ENCODE assay signal across 17 cellular contexts in the genomic region with DNA sequence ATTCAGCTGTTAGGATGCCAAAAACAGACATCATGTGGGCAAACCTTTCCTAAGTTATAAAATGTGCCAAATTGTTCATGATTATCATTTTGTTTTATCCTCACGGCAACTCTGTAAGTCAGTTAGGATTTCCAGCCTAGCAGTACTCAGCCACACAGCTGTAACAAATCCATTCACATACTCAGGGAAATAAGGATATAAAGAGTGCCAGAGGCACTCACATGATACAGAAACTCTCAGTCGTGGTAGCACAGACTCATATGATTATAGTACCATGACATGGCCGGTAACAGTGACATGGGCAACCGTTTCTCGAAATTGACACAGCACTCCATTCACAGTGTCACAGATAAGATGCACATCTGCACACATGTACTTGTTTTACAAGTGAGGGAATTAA.
DNase-seq lines count a peak whose midpoint lies in the region; ATAC-seq and TF ChIP-seq lines count a peak whose summit lies in the region.
"Had no signal": no experiment of that assay in that cellular context is flagged by ENCODE, and none has a peak within 500 bp of the region (broad histone marks: within the 10 kb centered on the region; RNA-seq: fewer than 3 reads in every experiment).

No MANE protein-coding gene starts in this region.

- H4K8ac ChIP-seq in mesenchymal stem cell (ENCODE audit: low read length): no peak overlapping the region

- no peaks in the 10 kb centered on the region for H3K9me3 Mint-ChIP-seq in WTC11
- H3K9me3 Mint-ChIP-seq: H9 had no signal

- DNase-seq in adipocyte (ENCODE audit: low read depth) (no peak), esophagus squamous epithelium (lab: John Stamatoyannopoulos, UW) (no peak), mesenchymal stem cell (no peak), NCI-H2107 treated with DMSO at 0.1 percent for 48 hours (lab: John Stamatoyannopoulos, UW; ENCODE audit: unreplicated experiment) (no peak), OCI-M2 (lab: John Stamatoyannopoulos, UW; ENCODE audit: unreplicated experiment) (no peak), WTC11 (ENCODE audit: low spot score) (no peak)
- DNase-seq in activated CD4-positive, alpha-beta T cell treated with anti-CD3 and anti-CD28 coated beads for 1 hour: no peak
- DNase-seq: 8988T; CD4-positive, alpha-beta memory T cell; DMS 273 treated with DMSO at 0.1 percent for 48 hours; DMS53; DND-41; H9 had no signal

- ATAC-seq in WTC11: no peak
- ATAC-seq: HepG2 had no signal

- H2BK12ac ChIP-seq in mesenchymal stem cell (ENCODE audit: low read length in 2 of 2): no peak overlapping the region

- no peaks in the 10 kb centered on the region for H3K4me1 Mint-ChIP-seq in WTC11
- H3K4me1 Mint-ChIP-seq: CD14-positive monocyte; CD4-positive, alpha-beta memory T cell; H9 had no signal

- H3K9me3 ChIP-seq in adipocyte (ENCODE audit: control insufficient read depth, low read length) (no peaks in the 10 kb centered on the region), esophagus squamous epithelium (no peaks in the 10 kb centered on the region), mesenchymal stem cell (ENCODE audit: control insufficient read depth, low read length) (no peaks in the 10 kb centered on the region)
- H3K9me3 ChIP-seq: BLaER1 had no signal

- WGBS in esophagus squamous epithelium, 2 donors: 61 to 72% methylated on average over 5 of the region's 5 CpGs
- 98% methylated on average over 3 of the region's 5 CpGs for WGBS in mesenchymal stem cell

- H3K27ac Mint-ChIP-seq in WTC11: no peak overlapping the region
- H3K27ac Mint-ChIP-seq: CD4-positive, alpha-beta memory T cell; H9 had no signal

- H2AFZ ChIP-seq in mesenchymal stem cell (ENCODE audit: low read depth, low read length): no peak overlapping the region

- no peak overlapping the region for H3K18ac ChIP-seq in mesenchymal stem cell (ENCODE audit: low read depth in 1 of 2, low read length in 2 of 2)

- TF ChIP-seq POLR2A in esophagus squamous epithelium (IDR thresholded peaks at IDR 0.05): no peak

- no peak overlapping the region for H2BK5ac ChIP-seq in mesenchymal stem cell (ENCODE audit: low read depth, low read length, poor library complexity, severe bottlenecking)

- no peak overlapping the region for H2BK120ac ChIP-seq in mesenchymal stem cell (ENCODE audit: low read depth, low read length)

- H2BK15ac ChIP-seq in mesenchymal stem cell (ENCODE audit: low read depth, poor library complexity, severe bottlenecking): no peak overlapping the region

- CTCF ChIA-PET in WTC11 (lab: Charles Lee): no interaction called here

- no peaks in the 10 kb centered on the region for H3K36me3 ChIP-seq in adipocyte (ENCODE audit: control insufficient read depth, insufficient read depth, low read length, severe bottlenecking)
- no peaks in the 10 kb centered on the region for H3K36me3 ChIP-seq in esophagus squamous epithelium
- H3K36me3 ChIP-seq in mesenchymal stem cell (ENCODE audit: control insufficient read depth in 1 of 2, insufficient read depth in 2 of 2, low read depth in 1 of 2, low read length in 2 of 2): no peaks in the 10 kb centered on the region
- no peaks in the 10 kb centered on the region for H3K36me3 ChIP-seq in rectal smooth muscle tissue (ENCODE audit: control insufficient read depth, insufficient read depth, low read length)
- H3K36me3 ChIP-seq: BLaER1 had no signal

- H3K27me3 Mint-ChIP-seq in WTC11 (ENCODE audit: low read depth): no peaks in the 10 kb centered on the region
- H3K27me3 Mint-ChIP-seq: CD4-positive, alpha-beta memory T cell had no signal

- H3K9ac ChIP-seq in adipocyte (ENCODE audit: low read length) (peak overlapping the region; percentile 63), mesenchymal stem cell (ENCODE audit: low read length) (peak overlapping the region; percentile 80), rectal smooth muscle tissue (ENCODE audit: low read length) (no peak overlapping the region)
- H3K9ac ChIP-seq: BLaER1 had no signal

- no peak overlapping the region for H3K4ac ChIP-seq in mesenchymal stem cell (ENCODE audit: low read depth in 1 of 2, low read length in 2 of 2)

- TF ChIP-seq CTCF in esophagus squamous epithelium (IDR thresholded peaks at IDR 0.05) (no peak), WTC11 (IDR thresholded peaks at IDR 0.05) (no peak)

- H3K4me1 ChIP-seq in adipocyte (ENCODE audit: control insufficient read depth, insufficient read depth, low read length): peaks cover 28% of the 10 kb centered on the region
- H3K4me1 ChIP-seq in esophagus squamous epithelium: peaks cover 0 to 15% (median 0%) of the 10 kb centered on the region in 3 donors
- no peaks in the 10 kb centered on the region for H3K4me1 ChIP-seq in mesenchymal stem cell (ENCODE audit: control insufficient read depth, insufficient read depth, low read depth, low read length)
- H3K4me1 ChIP-seq in rectal smooth muscle tissue (ENCODE audit: control insufficient read depth, insufficient read depth, low read length): no peaks in the 10 kb centered on the region
- H3K4me1 ChIP-seq: BLaER1 had no signal

- no peak overlapping the region for H3K4me3 Mint-ChIP-seq in WTC11
- H3K4me3 Mint-ChIP-seq: CD14-positive monocyte; CD4-positive, alpha-beta memory T cell; H9 had no signal

- no peak overlapping the region for H2AK5ac ChIP-seq in mesenchymal stem cell (ENCODE audit: low read length, severe bottlenecking)

- POLR2A ChIA-PET in WTC11 (lab: Charles Lee): no interaction called here

- H3K27ac ChIP-seq in esophagus squamous epithelium (peak overlapping the region in 3 of 4 donors; percentile 32 to 49 (median 49)), mesenchymal stem cell (ENCODE audit: low read length, poor library complexity, severe bottlenecking) (no peak overlapping the region), rectal smooth muscle tissue (ENCODE audit: low read depth, low read length) (peak overlapping the region; percentile 60)
- H3K27ac ChIP-seq: BLaER1 had no signal

- intact Hi-C loops in esophagus squamous epithelium (cut with DNase I): no loop called here

- no peak overlapping the region for H3K14ac ChIP-seq in mesenchymal stem cell (ENCODE audit: low read length in 2 of 2)

- H3K4me3 ChIP-seq in adipocyte (ENCODE audit: low read length) (no peak overlapping the region), esophagus squamous epithelium (no peak overlapping the region), mesenchymal stem cell (ENCODE audit: insufficient read depth in 1 of 2, low read depth in 1 of 2, low read length in 2 of 2) (no peak overlapping the region), rectal smooth muscle tissue (ENCODE audit: low read length) (no peak overlapping the region)
- H3K4me3 ChIP-seq: BLaER1 had no signal

- no peak overlapping the region for H3K23ac ChIP-seq in mesenchymal stem cell (ENCODE audit: low read length in 2 of 2)

- H3K36me3 Mint-ChIP-seq in WTC11: no peaks in the 10 kb centered on the region
- H3K36me3 Mint-ChIP-seq: CD14-positive monocyte; CD4-positive, alpha-beta memory T cell had no signal

- no peak overlapping the region for H3K4me2 ChIP-seq in mesenchymal stem cell (ENCODE audit: low read length, poor library complexity, severe bottlenecking)
- H3K4me2 ChIP-seq: BLaER1 had no signal

- H4K91ac ChIP-seq in mesenchymal stem cell (ENCODE audit: low read length): no peak overlapping the region

- H3K27me3 ChIP-seq in adipocyte (replicated peaks; ENCODE audit: control insufficient read depth, insufficient read depth, low read length) (no peaks in the 10 kb centered on the region), esophagus squamous epithelium (no peaks in the 10 kb centered on the region), mesenchymal stem cell (ENCODE audit: control insufficient read depth in 1 of 2, insufficient read depth in 1 of 2, low read length in 2 of 2) (no peaks in the 10 kb centered on the region), rectal smooth muscle tissue (ENCODE audit: control insufficient read depth, insufficient read depth, low read length) (no peaks in the 10 kb centered on the region)
- H3K27me3 ChIP-seq: BLaER1 had no signal

- no peaks in the 10 kb centered on the region for H3K79me1 ChIP-seq in mesenchymal stem cell (replicated peaks; ENCODE audit: low read length, poor library complexity, severe bottlenecking)

TF ChIP-seq in WTC11, 78 proteins besides CTCF, POLR2A, EP300 and RAD21:
- TF ChIP-seq PRDM15 (CRISPR knock-in tag; IDR thresholded peaks at IDR 0.05) (no peak), ELF4 (CRISPR knock-in tag; IDR thresholded peaks at IDR 0.05; ENCODE audit: low read depth) (no peak)
